ENCODE assay signal across 9 cellular contexts in the genomic region with DNA sequence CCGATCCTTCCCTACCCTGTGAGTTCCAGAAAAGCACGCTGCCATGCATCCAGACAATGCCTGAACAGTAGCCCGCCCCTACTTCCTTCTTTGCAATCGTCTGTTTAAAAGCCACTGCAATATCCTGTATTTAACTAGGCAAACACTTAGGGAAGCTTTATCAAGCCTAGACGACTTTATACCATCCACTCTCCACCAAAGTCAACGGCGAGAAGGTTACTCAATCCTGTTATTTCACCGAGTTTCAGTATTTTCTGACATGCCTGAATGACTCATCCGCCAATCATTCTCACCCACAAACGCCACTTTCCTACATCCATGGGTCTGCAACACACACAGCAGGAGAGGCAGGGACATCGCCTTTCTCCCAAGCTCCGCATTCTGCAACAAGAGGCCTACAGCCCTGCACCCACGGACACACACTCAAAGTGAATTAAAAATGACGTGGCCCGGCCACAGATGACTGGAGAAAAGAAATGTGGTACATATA. TPM values are rescaled to one million over a fixed set of nuclear protein-coding genes. Genes with fewer than 3 reads are reported as not detected.
DNase-seq lines count a peak whose midpoint lies in the region; ATAC-seq and TF ChIP-seq lines count a peak whose summit lies in the region.
"Had no signal": no experiment of that assay in that cellular context is flagged by ENCODE, and none has a peak within 500 bp of the region (broad histone marks: within the 10 kb centered on the region; RNA-seq: fewer than 3 reads in every experiment).

No MANE protein-coding gene starts in this region.

- H3K27ac Mint-ChIP-seq in activated CD8-positive, alpha-beta T cell treated with anti-CD3 and anti-CD28 coated beads, Interleukin-2, amount 10 ng/mL, durations not matched to agents 7 days and 5 days, result no peak overlapping the region

- no peaks in the 10 kb centered on the region for H3K4me1 Mint-ChIP-seq in activated CD8-positive, alpha-beta T cell treated with anti-CD3 and anti-CD28 coated beads, Interleukin-2, amount 10 ng/mL, durations not matched to agents 7 days and 5 days (ENCODE audit: low read depth)

- H3K27ac ChIP-seq in HEK293 (ENCODE audit: extremely low read depth, low read depth, low read length) (peak overlapping the region; percentile 58), coronary artery (no peak overlapping the region), substantia nigra (ENCODE audit: low read depth, low read length, poor library complexity, severe bottlenecking) (no peak overlapping the region)
- H3K27ac ChIP-seq: gastrocnemius medialis had no signal

- TF ChIP-seq CTCF in HEK293 (tag by site-specific recombination; IDR thresholded peaks at IDR 0.05) (no peak), coronary artery (IDR thresholded peaks at IDR 0.05) (no peak)

- H3K4me3 ChIP-seq in HEK293 (ENCODE audit: low read depth, low read length), result no peak overlapping the region
- H3K4me3 ChIP-seq in coronary artery, result no peak overlapping the region
- H3K4me3 ChIP-seq: gastrocnemius medialis had no signal

- peaks cover 3% of the 10 kb centered on the region in 2 experiments; a peak in 2 of 3 replicates for H3K36me3 ChIP-seq in HEK293 (ENCODE audit: control insufficient read depth in 2 of 2, insufficient read depth in 1 of 2, low read length in 2 of 2)
- H3K36me3 ChIP-seq: gastrocnemius medialis had no signal

- CTCF ChIA-PET in HEK293 (lab: Yijun Ruan, JAX), result interaction anchor here (0.6 to 1.8 kb wide), 3 partner anchors 10 to 1513 kb away, joined by 5 to 6 read pairs (median 5); no protein-coding TSS in a partner anchor
- CTCF ChIA-PET in activated CD8-positive, alpha-beta T cell treated with anti-CD3 and anti-CD28 coated beads, Interleukin-2, amount 10 ng/mL, durations not matched to agents 7 days and 5 days (lab: Charles Lee), result no interaction called here

- no peaks in the 10 kb centered on the region for H3K9me3 Mint-ChIP-seq in activated CD8-positive, alpha-beta T cell treated with anti-CD3 and anti-CD28 coated beads, Interleukin-2, amount 10 ng/mL, durations not matched to agents 7 days and 5 days (ENCODE audit: insufficient read depth)

- H3K36me3 Mint-ChIP-seq in activated CD8-positive, alpha-beta T cell treated with anti-CD3 and anti-CD28 coated beads, Interleukin-2, amount 10 ng/mL, durations not matched to agents 7 days and 5 days (ENCODE audit: low read depth), result no peaks in the 10 kb centered on the region

- H3K9me3 ChIP-seq in HEK293 (ENCODE audit: control insufficient read depth, insufficient read depth, low read depth, low read length), result no peaks in the 10 kb centered on the region
- H3K9me3 ChIP-seq: gastrocnemius medialis had no signal

- H3K4me3 Mint-ChIP-seq in activated CD8-positive, alpha-beta T cell treated with anti-CD3 and anti-CD28 coated beads, Interleukin-2, amount 10 ng/mL, durations not matched to agents 7 days and 5 days, result no peak overlapping the region

- no peak for ATAC-seq in activated CD8-positive, alpha-beta T cell treated with anti-CD3 and anti-CD28 coated beads, Interleukin-2, amount 10 ng/mL, durations not matched to agents 7 days and 5 days
- ATAC-seq: gastrocnemius medialis had no signal

- peaks cover 16% of the 10 kb centered on the region for H3K4me1 ChIP-seq in HEK293 (ENCODE audit: control insufficient read depth, insufficient read depth, low read length)
- H3K4me1 ChIP-seq: gastrocnemius medialis had no signal

- H3K27me3 Mint-ChIP-seq in activated CD8-positive, alpha-beta T cell treated with anti-CD3 and anti-CD28 coated beads, Interleukin-2, amount 10 ng/mL, durations not matched to agents 7 days and 5 days (ENCODE audit: low read depth), result peaks cover 4% of the 10 kb centered on the region

- POLR2A ChIA-PET in HEK293 (lab: Yijun Ruan, JAX), result no interaction called here
- POLR2A ChIA-PET in activated CD8-positive, alpha-beta T cell treated with anti-CD3 and anti-CD28 coated beads, Interleukin-2, amount 10 ng/mL, durations not matched to agents 7 days and 5 days (lab: Charles Lee), result no interaction called here

- DNase-seq in NCI-H510A treated with DMSO at 0.1 percent for 48 hours (lab: John Stamatoyannopoulos, UW) (peak; percentile 51), dermis blood vessel endothelial cell (peak; percentile 52), putamen (ENCODE audit: low spot score) (peak; percentile 14), coronary artery (ENCODE audit: low spot score) (no peak), substantia nigra (lab: John Stamatoyannopoulos, UW) (no peak)
- no peak for DNase-seq in activated CD8-positive, alpha-beta T cell treated with anti-CD3 and anti-CD28 coated beads, Interleukin-2, amount 10 ng/mL, durations not matched to agents 7 days and 5 days
- DNase-seq: gastrocnemius medialis; NK-92 treated with Interleukin-12 subunit alpha and Interleukin-12 subunit beta, amount 100 ng/mL, for 24 hours had no signal

TF ChIP-seq in HEK293, 187 proteins besides CTCF, POLR2A, EP300 and RAD21 (continues in another document):
- peak; percentile 86 for TF ChIP-seq TRIM28 (IDR thresholded peaks at IDR 0.05; ENCODE audit: borderline replicate concordance, low read length)
- TF ChIP-seq ZNF610 (tag by site-specific recombination; IDR thresholded peaks at IDR 0.05; ENCODE audit: borderline replicate concordance), result 0 out of 2 replicates have a peak, but pooled peaks have one; percentile 6
- peak; percentile 89 for TF ChIP-seq ZNF2 (tag by site-specific recombination; IDR thresholded peaks at IDR 0.05)
- TF ChIP-seq, protein P1, sequence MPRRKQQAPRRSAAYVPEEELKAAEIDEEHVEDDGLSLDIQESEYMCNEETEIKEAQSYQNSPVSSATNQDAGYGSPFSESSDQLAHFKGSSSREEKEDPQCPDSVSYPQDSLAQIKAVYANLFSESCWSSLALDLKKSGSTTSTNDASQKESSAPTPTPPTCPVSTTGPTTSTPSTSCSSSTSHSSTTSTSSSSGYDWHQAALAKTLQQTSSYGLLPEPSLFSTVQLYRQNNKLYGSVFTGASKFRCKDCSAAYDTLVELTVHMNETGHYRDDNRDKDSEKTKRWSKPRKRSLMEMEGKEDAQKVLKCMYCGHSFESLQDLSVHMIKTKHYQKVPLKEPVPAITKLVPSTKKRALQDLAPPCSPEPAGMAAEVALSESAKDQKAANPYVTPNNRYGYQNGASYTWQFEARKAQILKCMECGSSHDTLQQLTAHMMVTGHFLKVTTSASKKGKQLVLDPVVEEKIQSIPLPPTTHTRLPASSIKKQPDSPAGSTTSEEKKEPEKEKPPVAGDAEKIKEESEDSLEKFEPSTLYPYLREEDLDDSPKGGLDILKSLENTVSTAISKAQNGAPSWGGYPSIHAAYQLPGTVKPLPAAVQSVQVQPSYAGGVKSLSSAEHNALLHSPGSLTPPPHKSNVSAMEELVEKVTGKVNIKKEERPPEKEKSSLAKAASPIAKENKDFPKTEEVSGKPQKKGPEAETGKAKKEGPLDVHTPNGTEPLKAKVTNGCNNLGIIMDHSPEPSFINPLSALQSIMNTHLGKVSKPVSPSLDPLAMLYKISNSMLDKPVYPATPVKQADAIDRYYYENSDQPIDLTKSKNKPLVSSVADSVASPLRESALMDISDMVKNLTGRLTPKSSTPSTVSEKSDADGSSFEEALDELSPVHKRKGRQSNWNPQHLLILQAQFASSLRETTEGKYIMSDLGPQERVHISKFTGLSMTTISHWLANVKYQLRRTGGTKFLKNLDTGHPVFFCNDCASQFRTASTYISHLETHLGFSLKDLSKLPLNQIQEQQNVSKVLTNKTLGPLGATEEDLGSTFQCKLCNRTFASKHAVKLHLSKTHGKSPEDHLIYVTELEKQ (tag by site-specific recombination; IDR thresholded peaks at IDR 0.05; ENCODE audit: borderline replicate concordance), result peak; percentile 97
- peak; percentile 31; the same call in 1 of the 2 replicates for TF ChIP-seq IKZF3 (tag by site-specific recombination; IDR thresholded peaks at IDR 0.05)
- TF ChIP-seq ZBTB17 (tag by site-specific recombination; IDR thresholded peaks at IDR 0.05), result peak; percentile 92
- peak; percentile 99 for TF ChIP-seq OSR2 (tag by site-specific recombination; IDR thresholded peaks at IDR 0.05)
- TF ChIP-seq, protein P2, sequence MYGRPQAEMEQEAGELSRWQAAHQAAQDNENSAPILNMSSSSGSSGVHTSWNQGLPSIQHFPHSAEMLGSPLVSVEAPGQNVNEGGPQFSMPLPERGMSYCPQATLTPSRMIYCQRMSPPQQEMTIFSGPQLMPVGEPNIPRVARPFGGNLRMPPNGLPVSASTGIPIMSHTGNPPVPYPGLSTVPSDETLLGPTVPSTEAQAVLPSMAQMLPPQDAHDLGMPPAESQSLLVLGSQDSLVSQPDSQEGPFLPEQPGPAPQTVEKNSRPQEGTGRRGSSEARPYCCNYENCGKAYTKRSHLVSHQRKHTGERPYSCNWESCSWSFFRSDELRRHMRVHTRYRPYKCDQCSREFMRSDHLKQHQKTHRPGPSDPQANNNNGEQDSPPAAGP (tag by site-specific recombination; IDR thresholded peaks at IDR 0.05), result 0 out of 2 replicates have a peak, but pooled peaks have one; percentile 45
- TF ChIP-seq ZNF558 (tag by site-specific recombination; IDR thresholded peaks at IDR 0.05), result no peak
- TF ChIP-seq ZNF473 (tag by site-specific recombination; IDR thresholded peaks at IDR 0.05), result no peak
- TF ChIP-seq EGR2 (tag by site-specific recombination; IDR thresholded peaks at IDR 0.05; ENCODE audit: low read depth), result peak; percentile 67; the same call in 1 of the 2 replicates
- TF ChIP-seq ZFHX2 (tag by site-specific recombination; conservative IDR thresholded peaks at IDR 0.05), result peak; percentile 63; the same call in 1 of the 2 replicates
- TF ChIP-seq, protein P3, sequence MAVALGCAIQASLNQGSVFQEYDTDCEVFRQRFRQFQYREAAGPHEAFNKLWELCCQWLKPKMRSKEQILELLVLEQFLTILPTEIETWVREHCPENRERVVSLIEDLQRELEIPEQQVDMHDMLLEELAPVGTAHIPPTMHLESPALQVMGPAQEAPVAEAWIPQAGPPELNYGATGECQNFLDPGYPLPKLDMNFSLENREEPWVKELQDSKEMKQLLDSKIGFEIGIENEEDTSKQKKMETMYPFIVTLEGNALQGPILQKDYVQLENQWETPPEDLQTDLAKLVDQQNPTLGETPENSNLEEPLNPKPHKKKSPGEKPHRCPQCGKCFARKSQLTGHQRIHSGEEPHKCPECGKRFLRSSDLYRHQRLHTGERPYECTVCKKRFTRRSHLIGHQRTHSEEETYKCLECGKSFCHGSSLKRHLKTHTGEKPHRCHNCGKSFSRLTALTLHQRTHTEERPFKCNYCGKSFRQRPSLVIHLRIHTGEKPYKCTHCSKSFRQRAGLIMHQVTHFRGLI (tag by site-specific recombination; IDR thresholded peaks at IDR 0.05), result no peak
- TF ChIP-seq SP7 (tag by site-specific recombination; IDR thresholded peaks at IDR 0.05), result peak; percentile 96

RNA-seq across cellular contexts. Expression of a gene that starts 9.3 kb away (rescaled TPM):
- total RNA-seq in dermis blood vessel endothelial cell, result 28.2 and 45.6 TPM in 2 replicates
- under 1 TPM in 1 of 2 experiments, not detected in 1; 0.08 TPM for total RNA-seq in activated CD8-positive, alpha-beta T cell treated with anti-CD3 and anti-CD28 coated beads, Interleukin-2, amount 10 ng/mL, durations not matched to agents 7 days and 5 days

Comparison
In these comparisons a context has a peak if more than half of its experiments do, and no peak if none do; other contexts are left out.
1. DNase-seq: peak in NCI-H510A treated with DMSO at 0.1 percent for 48 hours (single experiment), dermis blood vessel endothelial cell (single experiment) and putamen (single experiment); none in coronary artery (single experiment), activated CD8-positive, alpha-beta T cell treated with anti-CD3 and anti-CD28 coated beads, Interleukin-2, amount 10 ng/mL, durations not matched to agents 7 days and 5 days (single experiment) and substantia nigra (0 of 49).
2. RNA of a gene that starts 9.3 kb away (total RNA-seq): 28.2 to 45.6 TPM in dermis blood vessel endothelial cell; 0.08 TPM in activated CD8-positive, alpha-beta T cell treated with anti-CD3 and anti-CD28 coated beads, Interleukin-2, amount 10 ng/mL, durations not matched to agents 7 days and 5 days; every median in the first group is over 10 times any median in the second.